Comparison of ENCODE assay signal across 39 cellular contexts in genomic region chr17:34788696-34789095, GRCh38.
"Had no signal": no experiment of that assay in that cellular context is flagged by ENCODE, and none has a peak within 500 bp of the region (broad histone marks: within the 10 kb centered on the region; RNA-seq: fewer than 3 reads in every experiment).

No MANE protein-coding gene starts in this region.

- H3K9me3 ChIP-seq: adrenal gland, ascending aorta, body of pancreas, breast epithelium had no signal

- H3K4me3 ChIP-seq: adrenal gland, ascending aorta, body of pancreas, breast epithelium, cardiac muscle cell had no signal

- H3K4me1 ChIP-seq: adrenal gland, ascending aorta, body of pancreas, breast epithelium had no signal

- H3K27ac ChIP-seq: adrenal gland, ascending aorta, body of pancreas, brain microvascular endothelial cell, breast epithelium, cardiac muscle cell had no signal

- DNase-seq: activated effector memory CD4-positive, alpha-beta T cell treated with anti-CD3 and anti-CD28 coated beads, Interleukin-2, amount 50 U/mL, for 16 hours; activated effector memory CD4-positive, alpha-beta T cell treated with Interleukin-2 at 50 U/mL for 16 hours; activated gamma-delta T cell; activated gamma-delta T cell treated with Interleukin-2 at 50 U/mL for 16 hours; activated naive CD4-positive, alpha-beta T cell; activated naive CD4-positive, alpha-beta T cell treated with anti-CD3 and anti-CD28 coated beads for 36 hours; activated naive CD4-positive, alpha-beta T cell treated with anti-CD3 and anti-CD28 coated beads, Interleukin-2, amount 10 ng/mL, durations not matched to agents 7 days and 5 days; activated naive CD4-positive, alpha-beta T cell treated with anti-CD3 and anti-CD28 coated beads, Interleukin-2, amount 50 U/mL, for 16 hours; activated naive CD4-positive, alpha-beta T cell treated with Interleukin-2 at 50 U/mL for 16 hours; activated naive CD8-positive, alpha-beta T cell treated with anti-CD3 and anti-CD28 coated beads for 36 hours; activated naive CD8-positive, alpha-beta T cell treated with anti-CD3 and anti-CD28 coated beads, Interleukin-2, amount 10 ng/mL, durations not matched to agents 7 days and 5 days; activated naive CD8-positive, alpha-beta T cell treated with anti-CD3 and anti-CD28 coated beads, Interleukin-2, amount 50 U/mL, for 24 hours; activated T-cell treated with anti-CD3 and anti-CD28 coated beads, Interleukin-2, amount 50 U/mL, for 1 hour; activated T-cell treated with anti-CD3 and anti-CD28 coated beads, Interleukin-2, amount 50 U/mL, for 24 hours; activated T-cell treated with anti-CD3 and anti-CD28 coated beads, Interleukin-2, amount 50 U/mL, for 4 hours; activated T-cell treated with anti-CD3 and anti-CD28 coated beads, Interleukin-2, amount 50 U/mL, for 48 hours; activated T-cell treated with anti-CD3 and anti-CD28 coated beads, Interleukin-2, amount 50 U/mL, for 72 hours; adrenal gland; amniotic stem cell; amygdala; anterior cingulate cortex; aorta; body of pancreas; brain microvascular endothelial cell; caudate nucleus; central memory CD4-positive, alpha-beta T cell; cerebellar nuclear complex had no signal

- H3K27me3 Mint-ChIP-seq: brain had no signal

- H3K36me3 ChIP-seq: adrenal gland, ascending aorta, brain microvascular endothelial cell, breast epithelium, cardiac muscle cell had no signal

- H3K36me3 Mint-ChIP-seq: activated naive CD4-positive, alpha-beta T cell treated with anti-CD3 and anti-CD28 coated beads, Interleukin-2, amount 10 ng/mL, durations not matched to agents 7 days and 5 days; activated naive CD4-positive, alpha-beta T cell treated with anti-CD3 and anti-CD28 coated beads, Interleukin-2, amount 50 U/mL, for 24 hours; activated naive CD4-positive, alpha-beta T cell treated with anti-CD3 and anti-CD28 coated beads, Interleukin-2, amount 50 U/mL, for 72 hours; activated naive CD8-positive, alpha-beta T cell; activated naive CD8-positive, alpha-beta T cell treated with anti-CD3 and anti-CD28 coated beads for 36 hours; activated naive CD8-positive, alpha-beta T cell treated with anti-CD3 and anti-CD28 coated beads, Interleukin-2, amount 10 ng/mL, durations not matched to agents 7 days and 5 days; brain had no signal

- H3K4me3 Mint-ChIP-seq: activated naive CD4-positive, alpha-beta T cell treated with anti-CD3 and anti-CD28 coated beads for 36 hours; activated naive CD4-positive, alpha-beta T cell treated with anti-CD3 and anti-CD28 coated beads, Interleukin-2, amount 10 ng/mL, durations not matched to agents 7 days and 5 days; activated naive CD4-positive, alpha-beta T cell treated with anti-CD3 and anti-CD28 coated beads, Interleukin-2, amount 50 U/mL, for 24 hours; activated naive CD8-positive, alpha-beta T cell; activated naive CD8-positive, alpha-beta T cell treated with anti-CD3 and anti-CD28 coated beads for 36 hours; activated naive CD8-positive, alpha-beta T cell treated with anti-CD3 and anti-CD28 coated beads, Interleukin-2, amount 10 ng/mL, durations not matched to agents 7 days and 5 days; activated naive CD8-positive, alpha-beta T cell treated with anti-CD3 and anti-CD28 coated beads, Interleukin-2, amount 50 U/mL, for 24 hours; activated T-cell treated with anti-CD3 and anti-CD28 coated beads, Interleukin-2, amount 50 U/mL, for 24 hours; activated T-cell treated with anti-CD3 and anti-CD28 coated beads, Interleukin-2, amount 50 U/mL, for 4 hours; activated T-cell treated with anti-CD3 and anti-CD28 coated beads, Interleukin-2, amount 50 U/mL, for 72 hours; activated T-helper 1 cell treated with anti-CD3 and anti-CD28 coated beads, Interleukin-12 subunit alpha, Interleukin-12 subunit beta, Interleukin-2, Interleukin-4 antibody, amounts not matched to agents 30 ng/mL and 10 ng/mL and 1 ng/mL, durations not matched to agents 14 hours and 24 hours and 36 hours; activated T-helper 17 cell treated with anti-CD3 and anti-CD28 coated beads, Interleukin-2, amount 50 U/mL, for 72 hours; brain; central memory CD8-positive, alpha-beta T cell had no signal

- H3K4me1 Mint-ChIP-seq: activated naive CD4-positive, alpha-beta T cell treated with anti-CD3 and anti-CD28 coated beads, Interleukin-2, amount 10 ng/mL, durations not matched to agents 7 days and 5 days; activated naive CD4-positive, alpha-beta T cell treated with anti-CD3 and anti-CD28 coated beads, Interleukin-2, amount 50 U/mL, for 24 hours; activated naive CD8-positive, alpha-beta T cell treated with anti-CD3 and anti-CD28 coated beads for 36 hours; activated naive CD8-positive, alpha-beta T cell treated with anti-CD3 and anti-CD28 coated beads, Interleukin-2, amount 10 ng/mL, durations not matched to agents 7 days and 5 days; activated naive CD8-positive, alpha-beta T cell treated with anti-CD3 and anti-CD28 coated beads, Interleukin-2, amount 50 U/mL, for 24 hours; activated T-helper 17 cell treated with anti-CD3 and anti-CD28 coated beads, Interleukin-2, amount 50 U/mL, for 72 hours; central memory CD8-positive, alpha-beta T cell had no signal

- FAIRE-seq: astrocyte had no signal

- ATAC-seq: activated naive CD4-positive, alpha-beta T cell treated with anti-CD3 and anti-CD28 coated beads, Interleukin-2, amount 50 U/mL, for 72 hours; activated naive CD8-positive, alpha-beta T cell treated with anti-CD3 and anti-CD28 coated beads, Interleukin-2, amount 50 U/mL, for 24 hours; activated T-cell treated with anti-CD3 and anti-CD28 coated beads, Interleukin-2, amount 50 U/mL, for 4 hours; activated T-cell treated with anti-CD3 and anti-CD28 coated beads, Interleukin-2, amount 50 U/mL, for 72 hours; activated T-helper 17 cell treated with anti-CD3 and anti-CD28 coated beads, Interleukin-2, amount 50 U/mL, for 72 hours; body of pancreas had no signal

- H3K9me3 Mint-ChIP-seq: activated naive CD4-positive, alpha-beta T cell treated with anti-CD3 and anti-CD28 coated beads for 36 hours; activated naive CD4-positive, alpha-beta T cell treated with anti-CD3 and anti-CD28 coated beads, Interleukin-2, amount 10 ng/mL, durations not matched to agents 7 days and 5 days; activated naive CD4-positive, alpha-beta T cell treated with anti-CD3 and anti-CD28 coated beads, Interleukin-2, amount 50 U/mL, for 24 hours; activated naive CD4-positive, alpha-beta T cell treated with anti-CD3 and anti-CD28 coated beads, Interleukin-2, amount 50 U/mL, for 72 hours; activated naive CD8-positive, alpha-beta T cell treated with anti-CD3 and anti-CD28 coated beads for 36 hours; activated naive CD8-positive, alpha-beta T cell treated with anti-CD3 and anti-CD28 coated beads, Interleukin-2, amount 10 ng/mL, durations not matched to agents 7 days and 5 days; activated naive CD8-positive, alpha-beta T cell treated with anti-CD3 and anti-CD28 coated beads, Interleukin-2, amount 50 U/mL, for 24 hours; activated T-cell treated with anti-CD3 and anti-CD28 coated beads, Interleukin-2, amount 50 U/mL, for 24 hours; activated T-cell treated with anti-CD3 and anti-CD28 coated beads, Interleukin-2, amount 50 U/mL, for 4 hours; activated T-cell treated with anti-CD3 and anti-CD28 coated beads, Interleukin-2, amount 50 U/mL, for 72 hours; activated T-helper 1 cell treated with anti-CD3 and anti-CD28 coated beads, Interleukin-12 subunit alpha, Interleukin-12 subunit beta, Interleukin-2, Interleukin-4 antibody, amounts not matched to agents 30 ng/mL and 10 ng/mL and 1 ng/mL, durations not matched to agents 14 hours and 24 hours and 36 hours; activated T-helper 17 cell treated with anti-CD3 and anti-CD28 coated beads, Interleukin-2, amount 50 U/mL, for 72 hours; activated T-helper 2 cell treated with anti-CD3 and anti-CD28 coated beads, Interferon-gamma antibody, Interleukin-2, Interleukin-4, amounts not matched to agents 10 μg/mL and 5 μg/mL and 100 μg/mL, durations not matched to agents 14 hours and 24 hours and 36 hours; central memory CD8-positive, alpha-beta T cell had no signal

- H3K27ac Mint-ChIP-seq: activated naive CD4-positive, alpha-beta T cell treated with anti-CD3 and anti-CD28 coated beads for 36 hours; activated naive CD4-positive, alpha-beta T cell treated with anti-CD3 and anti-CD28 coated beads, Interleukin-2, amount 10 ng/mL, durations not matched to agents 7 days and 5 days; activated naive CD4-positive, alpha-beta T cell treated with anti-CD3 and anti-CD28 coated beads, Interleukin-2, amount 50 U/mL, for 24 hours; activated naive CD4-positive, alpha-beta T cell treated with anti-CD3 and anti-CD28 coated beads, Interleukin-2, amount 50 U/mL, for 72 hours; activated naive CD8-positive, alpha-beta T cell; activated naive CD8-positive, alpha-beta T cell treated with anti-CD3 and anti-CD28 coated beads for 36 hours; activated naive CD8-positive, alpha-beta T cell treated with anti-CD3 and anti-CD28 coated beads, Interleukin-2, amount 10 ng/mL, durations not matched to agents 7 days and 5 days; activated naive CD8-positive, alpha-beta T cell treated with anti-CD3 and anti-CD28 coated beads, Interleukin-2, amount 50 U/mL, for 24 hours; activated T-cell treated with anti-CD3 and anti-CD28 coated beads, Interleukin-2, amount 50 U/mL, for 24 hours; activated T-cell treated with anti-CD3 and anti-CD28 coated beads, Interleukin-2, amount 50 U/mL, for 72 hours; activated T-helper 1 cell treated with anti-CD3 and anti-CD28 coated beads, Interleukin-12 subunit alpha, Interleukin-12 subunit beta, Interleukin-2, Interleukin-4 antibody, amounts not matched to agents 30 ng/mL and 10 ng/mL and 1 ng/mL, durations not matched to agents 14 hours and 24 hours and 36 hours; activated T-helper 17 cell treated with anti-CD3 and anti-CD28 coated beads, Interleukin-2, amount 50 U/mL, for 72 hours; activated T-helper 2 cell treated with anti-CD3 and anti-CD28 coated beads, Interferon-gamma antibody, Interleukin-2, Interleukin-4, amounts not matched to agents 10 μg/mL and 5 μg/mL and 100 μg/mL, durations not matched to agents 14 hours and 24 hours and 36 hours; brain had no signal

- H3K27me3 ChIP-seq: adrenal gland, ascending aorta, body of pancreas, brain microvascular endothelial cell, breast epithelium, cardiac muscle cell had no signal
